Comparison of ENCODE assay signal across 1 cellular context in the genomic region with DNA sequence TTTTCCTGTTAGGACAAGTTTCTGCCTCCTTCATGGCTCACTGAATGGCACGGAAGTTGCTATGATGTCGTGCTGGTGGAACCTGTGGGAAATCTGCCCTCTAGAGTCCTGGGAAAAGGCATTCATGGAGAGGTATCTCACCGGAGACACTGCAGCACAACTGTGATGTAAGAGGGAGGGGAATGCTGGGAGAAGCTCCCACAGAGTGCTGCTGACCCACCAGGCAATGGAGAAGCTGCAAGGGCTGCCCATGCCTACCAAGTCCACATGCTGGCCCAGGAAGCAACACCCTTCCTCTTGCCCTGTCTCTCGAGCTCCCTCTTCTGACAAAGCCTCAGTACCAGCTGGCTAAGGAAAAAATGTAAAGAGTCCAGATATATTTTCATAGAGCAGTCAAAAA.
A peak's percentile ranks its signal among the peaks of the same experiment; 100 is the strongest.
TF ChIP-seq lines count a peak whose summit lies in the region.

No MANE protein-coding gene starts in this region.

TF ChIP-seq in HepG2, 621 proteins besides CTCF, POLR2A, EP300 and RAD21 (continued from another document):
- TF ChIP-seq, protein P1, sequence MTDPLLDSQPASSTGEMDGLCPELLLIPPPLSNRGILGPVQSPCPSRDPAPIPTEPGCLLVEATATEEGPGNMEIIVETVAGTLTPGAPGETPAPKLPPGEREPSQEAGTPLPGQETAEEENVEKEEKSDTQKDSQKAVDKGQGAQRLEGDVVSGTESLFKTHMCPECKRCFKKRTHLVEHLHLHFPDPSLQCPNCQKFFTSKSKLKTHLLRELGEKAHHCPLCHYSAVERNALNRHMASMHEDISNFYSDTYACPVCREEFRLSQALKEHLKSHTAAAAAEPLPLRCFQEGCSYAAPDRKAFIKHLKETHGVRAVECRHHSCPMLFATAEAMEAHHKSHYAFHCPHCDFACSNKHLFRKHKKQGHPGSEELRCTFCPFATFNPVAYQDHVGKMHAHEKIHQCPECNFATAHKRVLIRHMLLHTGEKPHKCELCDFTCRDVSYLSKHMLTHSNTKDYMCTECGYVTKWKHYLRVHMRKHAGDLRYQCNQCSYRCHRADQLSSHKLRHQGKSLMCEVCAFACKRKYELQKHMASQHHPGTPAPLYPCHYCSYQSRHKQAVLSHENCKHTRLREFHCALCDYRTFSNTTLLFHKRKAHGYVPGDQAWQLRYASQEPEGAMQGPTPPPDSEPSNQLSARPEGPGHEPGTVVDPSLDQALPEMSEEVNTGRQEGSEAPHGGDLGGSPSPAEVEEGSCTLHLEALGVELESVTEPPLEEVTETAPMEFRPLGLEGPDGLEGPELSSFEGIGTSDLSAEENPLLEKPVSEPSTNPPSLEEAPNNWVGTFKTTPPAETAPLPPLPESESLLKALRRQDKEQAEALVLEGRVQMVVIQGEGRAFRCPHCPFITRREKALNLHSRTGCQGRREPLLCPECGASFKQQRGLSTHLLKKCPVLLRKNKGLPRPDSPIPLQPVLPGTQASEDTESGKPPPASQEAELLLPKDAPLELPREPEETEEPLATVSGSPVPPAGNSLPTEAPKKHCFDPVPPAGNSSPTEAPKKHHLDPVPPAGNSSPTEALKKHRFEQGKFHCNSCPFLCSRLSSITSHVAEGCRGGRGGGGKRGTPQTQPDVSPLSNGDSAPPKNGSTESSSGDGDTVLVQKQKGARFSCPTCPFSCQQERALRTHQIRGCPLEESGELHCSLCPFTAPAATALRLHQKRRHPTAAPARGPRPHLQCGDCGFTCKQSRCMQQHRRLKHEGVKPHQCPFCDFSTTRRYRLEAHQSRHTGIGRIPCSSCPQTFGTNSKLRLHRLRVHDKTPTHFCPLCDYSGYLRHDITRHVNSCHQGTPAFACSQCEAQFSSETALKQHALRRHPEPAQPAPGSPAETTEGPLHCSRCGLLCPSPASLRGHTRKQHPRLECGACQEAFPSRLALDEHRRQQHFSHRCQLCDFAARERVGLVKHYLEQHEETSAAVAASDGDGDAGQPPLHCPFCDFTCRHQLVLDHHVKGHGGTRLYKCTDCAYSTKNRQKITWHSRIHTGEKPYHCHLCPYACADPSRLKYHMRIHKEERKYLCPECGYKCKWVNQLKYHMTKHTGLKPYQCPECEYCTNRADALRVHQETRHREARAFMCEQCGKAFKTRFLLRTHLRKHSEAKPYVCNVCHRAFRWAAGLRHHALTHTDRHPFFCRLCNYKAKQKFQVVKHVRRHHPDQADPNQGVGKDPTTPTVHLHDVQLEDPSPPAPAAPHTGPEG (CRISPR knock-in tag; IDR thresholded peaks at IDR 0.05), result no peak
- TF ChIP-seq PHF5A (CRISPR knock-in tag; IDR thresholded peaks at IDR 0.05; ENCODE audit: low read depth, unreplicated experiment), result no peak
- peak; percentile 48 for TF ChIP-seq STAG1 (CRISPR knock-in tag; IDR thresholded peaks at IDR 0.05)
- TF ChIP-seq ZNF562 (CRISPR knock-in tag; IDR thresholded peaks at IDR 0.05; ENCODE audit: borderline replicate concordance), result no peak
- TF ChIP-seq ZNF543 (CRISPR knock-in tag; IDR thresholded peaks at IDR 0.05), result no peak
